1 cellular context compared by ENCODE assay signal in the genomic region with DNA sequence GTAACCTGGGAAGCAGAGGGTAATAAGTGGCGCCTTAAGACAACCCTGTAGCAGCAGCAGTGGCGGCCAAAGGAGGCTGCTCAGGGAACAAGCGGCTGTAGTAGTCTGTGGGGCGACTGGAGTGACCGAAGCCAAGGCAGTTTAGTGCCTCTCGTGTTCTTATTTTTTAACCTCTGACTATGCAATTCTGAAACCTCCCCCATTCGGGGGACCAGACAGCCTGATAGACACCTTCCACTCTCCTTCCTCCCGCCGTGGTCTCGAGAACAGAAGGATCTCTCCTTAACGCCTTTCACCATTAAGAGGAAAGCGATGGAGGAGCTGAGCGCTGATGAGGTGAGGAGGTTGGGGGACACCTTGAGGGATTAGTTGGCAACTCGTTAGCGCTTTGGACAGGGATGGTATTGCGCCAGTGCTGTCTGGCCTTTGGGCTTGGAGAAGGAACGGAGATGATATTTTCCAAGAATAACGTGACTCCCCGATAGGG.
TF ChIP-seq lines count a peak whose summit lies in the region.

No MANE protein-coding gene starts in this region.

TF ChIP-seq in K562, 482 proteins besides CTCF, POLR2A, EP300 and RAD21 (continued from another document and continues in another):
- TF ChIP-seq SUPT5H (IDR thresholded peaks at IDR 0.05), result peak; percentile 17; the same call in 1 of the 2 replicates
- TF ChIP-seq ZNF766 (CRISPR knock-in tag; conservative IDR thresholded peaks at IDR 0.05), result peak; percentile 73; the same call in 1 of the 2 replicates
- TF ChIP-seq TAF7 (tag; IDR thresholded peaks at IDR 0.05), result no peak
- no peak for TF ChIP-seq CXXC5 (CRISPR knock-in tag; IDR thresholded peaks at IDR 0.05)
- no peak for TF ChIP-seq BCOR (IDR thresholded peaks at IDR 0.05)
- TF ChIP-seq RCOR1 (IDR thresholded peaks at IDR 0.05; ENCODE audit: borderline replicate concordance in 1 of 2, low read depth in 2 of 2, low read length in 2 of 2), result no peak
- TF ChIP-seq POLR2B (IDR thresholded peaks at IDR 0.05; ENCODE audit: low read depth, partially characterized antibody), result peak; percentile 2
- no peak for TF ChIP-seq HIVEP1 (CRISPR knock-in tag; IDR thresholded peaks at IDR 0.05)
- TF ChIP-seq ZBTB34 (CRISPR knock-in tag; IDR thresholded peaks at IDR 0.05), result no peak
- TF ChIP-seq SREBF1 (IDR thresholded peaks at IDR 0.05; ENCODE audit: borderline replicate concordance, low read depth, low read length), result no peak; the same call in 1 of the 2 replicates
- TF ChIP-seq PRPF4 (IDR thresholded peaks at IDR 0.05; ENCODE audit: insufficient read depth, low read depth, low read length, poor library complexity, severe bottlenecking), result no peak
- peak; percentile 22 for TF ChIP-seq CHD1 (IDR thresholded peaks at IDR 0.05; ENCODE audit: low read length)
- TF ChIP-seq ZFP30 (CRISPR knock-in tag; IDR thresholded peaks at IDR 0.05; ENCODE audit: borderline replicate concordance), result no peak
- TF ChIP-seq, protein P1, sequence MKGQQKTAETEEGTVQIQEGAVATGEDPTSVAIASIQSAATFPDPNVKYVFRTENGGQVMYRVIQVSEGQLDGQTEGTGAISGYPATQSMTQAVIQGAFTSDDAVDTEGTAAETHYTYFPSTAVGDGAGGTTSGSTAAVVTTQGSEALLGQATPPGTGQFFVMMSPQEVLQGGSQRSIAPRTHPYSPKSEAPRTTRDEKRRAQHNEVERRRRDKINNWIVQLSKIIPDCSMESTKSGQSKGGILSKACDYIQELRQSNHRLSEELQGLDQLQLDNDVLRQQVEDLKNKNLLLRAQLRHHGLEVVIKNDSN (CRISPR knock-in tag; IDR thresholded peaks at IDR 0.05), result no peak
- TF ChIP-seq SIX5 (IDR thresholded peaks at IDR 0.05; ENCODE audit: borderline replicate concordance in 1 of 2, insufficient read depth in 1 of 2, low read depth in 1 of 2, low read length in 2 of 2), result no peak
- TF ChIP-seq ZNF277 (CRISPR knock-in tag; IDR thresholded peaks at IDR 0.05; ENCODE audit: borderline replicate concordance), result no peak
- peak; percentile 27; the same call in 1 of the 2 replicates for TF ChIP-seq TCF3 (CRISPR knock-in tag; IDR thresholded peaks at IDR 0.05)
- TF ChIP-seq BCL6 (CRISPR knock-in tag; IDR thresholded peaks at IDR 0.05), result no peak
- TF ChIP-seq, protein P2, sequence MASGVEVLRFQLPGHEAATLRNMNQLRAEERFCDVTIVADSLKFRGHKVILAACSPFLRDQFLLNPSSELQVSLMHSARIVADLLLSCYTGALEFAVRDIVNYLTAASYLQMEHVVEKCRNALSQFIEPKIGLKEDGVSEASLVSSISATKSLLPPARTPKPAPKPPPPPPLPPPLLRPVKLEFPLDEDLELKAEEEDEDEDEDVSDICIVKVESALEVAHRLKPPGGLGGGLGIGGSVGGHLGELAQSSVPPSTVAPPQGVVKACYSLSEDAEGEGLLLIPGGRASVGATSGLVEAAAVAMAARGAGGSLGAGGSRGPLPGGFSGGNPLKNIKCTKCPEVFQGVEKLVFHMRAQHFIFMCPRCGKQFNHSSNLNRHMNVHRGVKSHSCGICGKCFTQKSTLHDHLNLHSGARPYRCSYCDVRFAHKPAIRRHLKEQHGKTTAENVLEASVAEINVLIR (CRISPR knock-in tag; IDR thresholded peaks at IDR 0.05), result no peak
- TF ChIP-seq SFPQ (IDR thresholded peaks at IDR 0.05; ENCODE audit: low read depth, low read length), result no peak
- no peak for TF ChIP-seq U2AF1 (optimal IDR thresholded peaks at IDR 0.05; ENCODE audit: low read depth, low read length)
- peak; percentile 59; the same call in 1 of the 2 replicates for TF ChIP-seq CTBP1 (IDR thresholded peaks at IDR 0.05; ENCODE audit: borderline replicate concordance)
- TF ChIP-seq KAT7 (CRISPR knock-in tag; IDR thresholded peaks at IDR 0.05; ENCODE audit: borderline replicate concordance), result no peak
- TF ChIP-seq ZFP1 (CRISPR knock-in tag; IDR thresholded peaks at IDR 0.05), result no peak
- TF ChIP-seq ZNF24 (IDR thresholded peaks at IDR 0.05), result no peak
- TF ChIP-seq ZNF146 (CRISPR knock-in tag; IDR thresholded peaks at IDR 0.05; ENCODE audit: unreplicated experiment), result no peak
- TF ChIP-seq PHTF2 (CRISPR knock-in tag; IDR thresholded peaks at IDR 0.05), result no peak
- TF ChIP-seq PTBP1 (IDR thresholded peaks at IDR 0.05; ENCODE audit: low read depth, low read length), result no peak
- TF ChIP-seq, protein P3, sequence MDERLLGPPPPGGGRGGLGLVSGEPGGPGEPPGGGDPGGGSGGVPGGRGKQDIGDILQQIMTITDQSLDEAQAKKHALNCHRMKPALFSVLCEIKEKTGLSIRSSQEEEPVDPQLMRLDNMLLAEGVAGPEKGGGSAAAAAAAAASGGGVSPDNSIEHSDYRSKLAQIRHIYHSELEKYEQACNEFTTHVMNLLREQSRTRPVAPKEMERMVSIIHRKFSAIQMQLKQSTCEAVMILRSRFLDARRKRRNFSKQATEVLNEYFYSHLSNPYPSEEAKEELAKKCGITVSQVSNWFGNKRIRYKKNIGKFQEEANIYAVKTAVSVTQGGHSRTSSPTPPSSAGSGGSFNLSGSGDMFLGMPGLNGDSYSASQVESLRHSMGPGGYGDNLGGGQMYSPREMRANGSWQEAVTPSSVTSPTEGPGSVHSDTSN (CRISPR knock-in tag; IDR thresholded peaks at IDR 0.05; ENCODE audit: low read depth), result no peak
- TF ChIP-seq, protein P3 (tag; conservative IDR thresholded peaks at IDR 0.05; ENCODE audit: low read depth), result no peak
- 0 out of 2 replicates have a peak, but pooled peaks have one; percentile 3 for TF ChIP-seq HDAC2 (IDR thresholded peaks at IDR 0.05)
- no peak for TF ChIP-seq SMARCB1 (IDR thresholded peaks at IDR 0.05; ENCODE audit: insufficient read length, low read depth)
- no peak for TF ChIP-seq JUN (IDR thresholded peaks at IDR 0.05; ENCODE audit: borderline replicate concordance, low read depth, low read length)
- peak; percentile 2; the same call in 1 of the 2 replicates for TF ChIP-seq JUN (CRISPR knock-in tag; IDR thresholded peaks at IDR 0.05; ENCODE audit: borderline replicate concordance)
- TF ChIP-seq RBM15 (IDR thresholded peaks at IDR 0.05; ENCODE audit: insufficient read depth, low read length), result no peak
- TF ChIP-seq TEAD4 (IDR thresholded peaks at IDR 0.05; ENCODE audit: low read length), result no peak
- TF ChIP-seq TEAD4 (CRISPR knock-in tag; IDR thresholded peaks at IDR 0.05; ENCODE audit: borderline replicate concordance), result no peak
- TF ChIP-seq TEAD2 (tag; IDR thresholded peaks at IDR 0.05), result no peak
- no peak for TF ChIP-seq ZNF133 (CRISPR knock-in tag; IDR thresholded peaks at IDR 0.05)
- TF ChIP-seq STAT5B (CRISPR knock-in tag; IDR thresholded peaks at IDR 0.05), result no peak
- no peak for TF ChIP-seq HMG20A (CRISPR knock-in tag; conservative IDR thresholded peaks at IDR 0.05)
- no peak for TF ChIP-seq ETS1 (conservative IDR thresholded peaks at IDR 0.05; ENCODE audit: control insufficient read depth, low read depth, low read length)
- no peak for TF ChIP-seq IFI16 (CRISPR knock-in tag; IDR thresholded peaks at IDR 0.05)
- TF ChIP-seq RFX7 (CRISPR knock-in tag; IDR thresholded peaks at IDR 0.05), result 0 out of 2 replicates have a peak, but pooled peaks have one; percentile 7
- TF ChIP-seq CBFA2T3 (IDR thresholded peaks at IDR 0.05), result peak; percentile 6; the same call in 1 of the 2 replicates
- no peak for TF ChIP-seq ZNF197 (CRISPR knock-in tag; IDR thresholded peaks at IDR 0.05; ENCODE audit: low read depth)
- no peak for TF ChIP-seq FUS (optimal IDR thresholded peaks at IDR 0.05; ENCODE audit: low read depth, low read length)
- TF ChIP-seq KDM2B (CRISPR knock-in tag; IDR thresholded peaks at IDR 0.05), result no peak
- no peak for TF ChIP-seq CTCFL (IDR thresholded peaks at IDR 0.05; ENCODE audit: borderline replicate concordance, insufficient read depth, low read depth, low read length, poor library complexity, severe bottlenecking)
- TF ChIP-seq PTRF (tag; IDR thresholded peaks at IDR 0.05), result no peak
- no peak for TF ChIP-seq KDM1A (IDR thresholded peaks at IDR 0.05)
- TF ChIP-seq ZNF224 (CRISPR knock-in tag; IDR thresholded peaks at IDR 0.05), result no peak
- no peak for TF ChIP-seq ESRRA (IDR thresholded peaks at IDR 0.05; ENCODE audit: borderline replicate concordance, low read depth)
- TF ChIP-seq RHOXF2B (CRISPR knock-in tag; conservative IDR thresholded peaks at IDR 0.05), result no peak
- peak; percentile 29; the same call in 1 of the 2 replicates for TF ChIP-seq NFE2 (IDR thresholded peaks at IDR 0.05; ENCODE audit: low read depth)
- TF ChIP-seq ZNF165 (CRISPR knock-in tag; IDR thresholded peaks at IDR 0.05; ENCODE audit: borderline replicate concordance), result no peak
- TF ChIP-seq HSF4 (CRISPR knock-in tag; IDR thresholded peaks at IDR 0.05; ENCODE audit: borderline replicate concordance), result no peak
- TF ChIP-seq DPF2 (IDR thresholded peaks at IDR 0.05), result no peak
- no peak for TF ChIP-seq DMBX1 (CRISPR knock-in tag; IDR thresholded peaks at IDR 0.05; ENCODE audit: borderline replicate concordance)
- no peak for TF ChIP-seq MXI1 (IDR thresholded peaks at IDR 0.05; ENCODE audit: low read depth, low read length)
